ENCODE assay signal across 26 cellular contexts in genomic region chr2:49954074-49954473, GRCh38.
"Had no signal": no experiment of that assay in that cellular context is flagged by ENCODE, and none has a peak within 500 bp of the region (broad histone marks: within the 10 kb centered on the region; RNA-seq: fewer than 3 reads in every experiment).

No MANE protein-coding gene starts in this region.

- H3K27ac ChIP-seq: colonic mucosa, coronary artery, epithelial cell of prostate, esophagus muscularis mucosa, esophagus squamous epithelium, foreskin keratinocyte, gastrocnemius medialis, gastroesophageal sphincter, heart left ventricle, heart right ventricle, hepatocyte had no signal

- H3K27me3 ChIP-seq: colonic mucosa, dorsolateral prefrontal cortex, esophagus muscularis mucosa, esophagus squamous epithelium, foreskin keratinocyte, gastrocnemius medialis, gastroesophageal sphincter, heart left ventricle, heart right ventricle, hepatocyte had no signal

- H3K36me3 ChIP-seq: colonic mucosa, esophagus muscularis mucosa, esophagus squamous epithelium, gastrocnemius medialis, gastroesophageal sphincter, heart left ventricle, heart right ventricle had no signal

- H3K9me3 ChIP-seq: colonic mucosa, esophagus muscularis mucosa, esophagus squamous epithelium, gastrocnemius medialis, gastroesophageal sphincter, heart left ventricle, heart right ventricle had no signal

- H3K9me3 Mint-ChIP-seq: dendritic cell treated with granulocyte-macrophage colony-stimulating factor and Interleukin-4, amounts not matched to agents 40 ng/mL and 50 ng/mL, for 4 days; endodermal cell had no signal

- ATAC-seq: effector memory CD8-positive, alpha-beta T cell; esophagus mucosa; foreskin keratinocyte; gastrocnemius medialis; gastroesophageal sphincter; heart left ventricle; heart right ventricle had no signal

- H3K4me1 Mint-ChIP-seq: endodermal cell had no signal

- H3K4me3 Mint-ChIP-seq: dendritic cell treated with granulocyte-macrophage colony-stimulating factor and Interleukin-4, amounts not matched to agents 40 ng/mL and 50 ng/mL, for 4 days; effector memory CD8-positive, alpha-beta T cell; endodermal cell had no signal

- DNase-seq: colonic mucosa; cortex of kidney; dermis blood vessel endothelial cell; dorsolateral prefrontal cortex; effector CD4-positive, alpha-beta T cell; effector CD8-positive, alpha-beta T cell; effector memory CD4-positive, alpha-beta T cell; effector memory CD8-positive, alpha-beta T cell; endodermal cell; erythroblast; esophagus squamous epithelium; foreskin fibroblast; foreskin keratinocyte; foreskin melanocyte; gastrocnemius medialis; glutamatergic neuron; head of caudate nucleus; heart left ventricle; heart right ventricle had no signal

- H3K4me3 ChIP-seq: colonic mucosa, coronary artery, dorsolateral prefrontal cortex, esophagus muscularis mucosa, esophagus squamous epithelium, gastrocnemius medialis, gastroesophageal sphincter, heart left ventricle, heart right ventricle, hepatocyte had no signal

- H3K27me3 Mint-ChIP-seq: dendritic cell treated with granulocyte-macrophage colony-stimulating factor and Interleukin-4, amounts not matched to agents 40 ng/mL and 50 ng/mL, for 4 days; effector memory CD8-positive, alpha-beta T cell had no signal

- H3K27ac Mint-ChIP-seq: dendritic cell treated with granulocyte-macrophage colony-stimulating factor and Interleukin-4, amounts not matched to agents 40 ng/mL and 50 ng/mL, for 4 days; effector memory CD8-positive, alpha-beta T cell; endodermal cell had no signal
